Comparison of ENCODE assay signal across 8 cellular contexts in the genomic region with DNA sequence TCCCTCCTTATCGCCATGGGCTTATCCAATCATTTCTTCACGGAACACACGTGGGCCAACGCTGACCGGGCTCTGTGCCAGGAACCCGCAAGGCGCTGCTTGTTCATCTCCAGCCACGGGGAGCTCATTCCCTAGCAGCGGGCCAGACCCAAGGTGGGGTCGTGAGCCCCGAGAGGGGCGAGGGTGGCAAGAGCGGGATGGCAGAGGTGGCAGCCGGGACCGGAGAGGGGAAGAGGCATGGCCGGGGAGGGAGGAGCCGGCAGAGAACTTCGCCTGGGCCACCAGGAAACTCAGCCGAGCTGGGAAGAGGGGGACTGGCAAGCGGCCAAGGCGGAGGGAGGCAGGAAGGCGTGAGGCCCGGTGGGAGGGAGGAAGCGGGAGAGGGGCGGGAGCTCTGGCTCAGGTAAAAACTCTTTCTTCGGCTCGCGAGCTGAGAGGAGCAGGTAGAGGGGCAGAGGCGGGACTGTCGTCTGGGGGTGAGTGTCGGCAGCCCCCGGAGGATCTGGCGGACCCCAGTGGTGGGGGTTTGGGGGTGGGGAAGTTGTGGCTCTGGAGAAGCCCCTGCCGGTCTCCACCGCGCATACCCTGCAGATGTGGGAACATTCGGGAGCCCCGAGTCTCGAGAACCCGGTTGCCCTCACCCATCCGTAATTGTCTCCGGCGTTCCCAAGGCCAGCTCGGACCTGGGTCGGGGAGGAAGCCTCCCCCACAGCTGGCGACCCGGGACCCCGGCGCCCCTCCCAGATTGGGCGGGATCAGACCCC. TPM values are rescaled to one million over a fixed set of nuclear protein-coding genes. Genes with fewer than 3 reads are reported as not detected.
A peak's percentile ranks its signal among the peaks of the same experiment; 100 is the strongest.
DNase-seq lines count a peak whose midpoint lies in the region; ATAC-seq and TF ChIP-seq lines count a peak whose summit lies in the region.

A gene with protein sequence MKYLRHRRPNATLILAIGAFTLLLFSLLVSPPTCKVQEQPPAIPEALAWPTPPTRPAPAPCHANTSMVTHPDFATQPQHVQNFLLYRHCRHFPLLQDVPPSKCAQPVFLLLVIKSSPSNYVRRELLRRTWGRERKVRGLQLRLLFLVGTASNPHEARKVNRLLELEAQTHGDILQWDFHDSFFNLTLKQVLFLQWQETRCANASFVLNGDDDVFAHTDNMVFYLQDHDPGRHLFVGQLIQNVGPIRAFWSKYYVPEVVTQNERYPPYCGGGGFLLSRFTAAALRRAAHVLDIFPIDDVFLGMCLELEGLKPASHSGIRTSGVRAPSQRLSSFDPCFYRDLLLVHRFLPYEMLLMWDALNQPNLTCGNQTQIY (plus strand): TSS at position 408 of the 764 bp plus-strand sequence. CDS start 12,670 bp downstream, outside the sequence.

- no peak within 1 kb of the TSS for H2BK20ac ChIP-seq in H9 (ENCODE audit: low read depth, low read length, poor library complexity, severe bottlenecking)

- H3K36me3 ChIP-seq in A673 (ENCODE audit: insufficient read depth, low read length, poor library complexity, severe bottlenecking), result no peaks in the 10 kb centered on the region

- no peaks in the 10 kb centered on the region for H3K79me1 ChIP-seq in H9 (ENCODE audit: insufficient read depth, low read depth, low read length, poor library complexity, severe bottlenecking)

- H3K18ac ChIP-seq in H9 (ENCODE audit: insufficient read length, low read depth, low read length), result peak within 1 kb of the TSS; percentile 72

- peak within 1 kb of the TSS; percentile 19 for H3K4me3 ChIP-seq in A673 (ENCODE audit: low read depth, low read length, poor library complexity, severe bottlenecking)
- peak within 1 kb of the TSS; percentile 55 for H3K4me3 ChIP-seq in iPS-18c (ENCODE audit: insufficient read depth, low read depth, low read length)

- H3K36me3 Mint-ChIP-seq in H9 (ENCODE audit: insufficient read depth in 1 of 3, low read depth in 3 of 3), result no peaks in the 10 kb centered on the region

- H3K23me2 ChIP-seq in H9 (ENCODE audit: insufficient read length, low read depth, low read length, poor library complexity, severe bottlenecking), result peaks cover 12% of the 10 kb centered on the region

- WGBS in H9 (ENCODE audit: extremely low coverage, insufficient read length, low lambda C conversion rate), result no CpG with 5 or more reads among the region's 50 CpGs

- H3T11ph ChIP-seq in H9 (ENCODE audit: low read length), result no peak within 1 kb of the TSS

- no peak within 1 kb of the TSS for H3K9ac ChIP-seq in H9 (ENCODE audit: extremely low read depth, insufficient read length, low read length)

- H2AK5ac ChIP-seq in H9 (ENCODE audit: insufficient read length, low read length), result no peak within 1 kb of the TSS

- no peak within 1 kb of the TSS for H3K56ac ChIP-seq in H9 (ENCODE audit: insufficient read length, low read depth, low read length)

- intact Hi-C loops in A673 (cut with micrococcal nuclease; ENCODE audit: unreplicated experiment), result loop anchor here (10.0 kb wide), 1 partner anchor 60 kb away; a partner anchor contains a TSS

- peaks cover 2 to 14% of the 10 kb centered on the region in 2 experiments; a peak in 3 of 4 replicates for H3K4me1 Mint-ChIP-seq in H9

- no peak within 1 kb of the TSS for H3K4ac ChIP-seq in H9 (ENCODE audit: low read depth, low read length)

- H3K23ac ChIP-seq in H9 (ENCODE audit: insufficient read length, low read depth, low read length), result no peak within 1 kb of the TSS

- TF ChIP-seq CTCF in A673 (conservative IDR thresholded peaks at IDR 0.05; ENCODE audit: low read depth, low read length), result no peak
- no peak; the same call in 2 of the 3 replicates for TF ChIP-seq CTCF in H9 (conservative IDR thresholded peaks at IDR 0.05)
- no peak for TF ChIP-seq CTCF in GM10266 (IDR thresholded peaks at IDR 0.05; ENCODE audit: control insufficient read depth, insufficient read depth, low read depth, missing control alignments)

- peak within 1 kb of the TSS; percentile 57 for H3K14ac ChIP-seq in H9 (ENCODE audit: insufficient read depth, low read length)

- H2BK12ac ChIP-seq in H9 (ENCODE audit: insufficient read length, low read depth, low read length), result no peak within 1 kb of the TSS

- no TSS peak for BruUV-seq in A673 (replicated peaks; lab: Mats Ljungman, UMichigan)

- CTCF ChIA-PET in A673 (lab: Charles Lee), result no interaction called here

- DNase-seq in A673 (ENCODE audit: low spot score) (peak; percentile 69), H9 (peak; percentile 82), UCSD-AML1 (lab: John Stamatoyannopoulos, UW; ENCODE audit: unreplicated experiment) (peak; percentile 70), GM10266 (ENCODE audit: extremely low spot score) (no peak)

- peaks cover 31% of the 10 kb centered on the region for H3K27me3 Mint-ChIP-seq in H9 (ENCODE audit: low read depth)

- peak within 1 kb of the TSS; percentile 53 for H3K4me2 ChIP-seq in H9 (ENCODE audit: insufficient read depth, insufficient read length, low read length)

- H3K27ac Mint-ChIP-seq in H9, result peak within 1 kb of the TSS in 1 of 3 experiments; percentile 44; a peak in 1 of 7 replicates

- no peaks in the 10 kb centered on the region for H3K9me3 Mint-ChIP-seq in H9

- no peak within 1 kb of the TSS for H4K5ac ChIP-seq in H9 (ENCODE audit: insufficient read length, low read depth, low read length)

- H2AFZ ChIP-seq in H9 (ENCODE audit: low read length), result no peak within 1 kb of the TSS

- peaks cover 26% of the 10 kb centered on the region for H3K4me1 ChIP-seq in A673 (ENCODE audit: insufficient read depth, low read length, poor library complexity, severe bottlenecking)
- H3K4me1 ChIP-seq in H9 (ENCODE audit: insufficient read depth, low read length), result no peaks in the 10 kb centered on the region

- POLR2A ChIA-PET in A673 (lab: Charles Lee; ENCODE audit: low non-redundant PET), result no interaction called here

- H2BK120ac ChIP-seq in H9 (ENCODE audit: low read depth, low read length, poor library complexity, severe bottlenecking), result no peak within 1 kb of the TSS

- H3K9me3 ChIP-seq in A673 (ENCODE audit: low read depth, low read length, poor library complexity, severe bottlenecking), result no peaks in the 10 kb centered on the region
- H3K9me3 ChIP-seq in H9 (ENCODE audit: control insufficient read depth, low read depth, low read length), result no peaks in the 10 kb centered on the region
- no peaks in the 10 kb centered on the region for H3K9me3 ChIP-seq in iPS-18c (ENCODE audit: control insufficient read depth, insufficient read depth, low read length)

- no peak within 1 kb of the TSS for H4K91ac ChIP-seq in H9 (ENCODE audit: insufficient read length, low read depth, low read length)

- no peak within 1 kb of the TSS for H2BK15ac ChIP-seq in H9 (ENCODE audit: low read depth, low read length)

- peak within 1 kb of the TSS; percentile 67 to 84 for H3K4me3 Mint-ChIP-seq in H9

- H2BK5ac ChIP-seq in H9 (ENCODE audit: insufficient read length, low read length), result no peak within 1 kb of the TSS

- no peaks in the 10 kb centered on the region for H3K79me2 ChIP-seq in H9 (ENCODE audit: insufficient read depth, low read length)

- no peak within 1 kb of the TSS for H4K8ac ChIP-seq in H9 (replicated peaks; ENCODE audit: insufficient read length, low read depth, low read length)

- ATAC-seq in GM21447 (IDR thresholded peaks at IDR 0.05; ENCODE audit: unreplicated experiment), result no peak
- no peak for ATAC-seq in HG02642 (IDR thresholded peaks at IDR 0.05; ENCODE audit: poor library complexity, unreplicated experiment)
- no peak for ATAC-seq in HG03571 (IDR thresholded peaks at IDR 0.05; ENCODE audit: unreplicated experiment)

- H4K20me1 ChIP-seq in H9 (ENCODE audit: control insufficient read depth, insufficient read depth, insufficient read length), result no peaks in the 10 kb centered on the region

- H3K27me3 ChIP-seq in A673 (replicated peaks; ENCODE audit: insufficient read depth, low read depth, low read length, poor library complexity), result peaks cover 17% of the 10 kb centered on the region
- no peaks in the 10 kb centered on the region; the same call in 1 of the 2 replicates for H3K27me3 ChIP-seq in H9 (ENCODE audit: insufficient read depth, low read length)

- no peak within 1 kb of the TSS for H3K27ac ChIP-seq in A673 (ENCODE audit: low read depth, low read length, poor library complexity, severe bottlenecking)
- H3K27ac ChIP-seq in H9 (ENCODE audit: insufficient read length, low read depth, low read length), result no peak within 1 kb of the TSS

RNA-seq across cellular contexts. Expression of the gene that starts here (rescaled TPM):
- total RNA-seq in A673 (2021), result not detected in 2 replicates
- 0.96 and 1.0 TPM in 2 replicates for total RNA-seq in H9 (2021)

Comparison
In these comparisons a context has a peak if more than half of its experiments do, and no peak if none do; other contexts are left out.
1. Peak in DNase-seq and H3K4me3 ChIP-seq in A673; RNA of the gene not detected or under 1 TPM.